ENCODE assay signal across 30 cellular contexts in genomic region chr3:171099911-171100310, GRCh38.
"Had no signal": no experiment of that assay in that cellular context is flagged by ENCODE, and none has a peak within 500 bp of the region (broad histone marks: within the 10 kb centered on the region; RNA-seq: fewer than 3 reads in every experiment).

No MANE protein-coding gene starts in this region.

- H3K27ac Mint-ChIP-seq: activated B cell treated with CpG ODN at 0.5 μM for 24 hours; activated CD8-positive, alpha-beta memory T cell treated with anti-CD3 and anti-CD28 coated beads, Interleukin-2, amount 10 ng/mL, durations not matched to agents 7 days and 5 days; activated CD8-positive, alpha-beta T cell treated with anti-CD3 and anti-CD28 coated beads for 36 hours; activated T-cell treated with anti-CD3 and anti-CD28 coated beads, Interleukin-2, amount 50 U/mL, for 72 hours; nephron progenitor cell; progenitor cell of endocrine pancreas; stimulated activated effector memory CD8-positive, alpha-beta T cell treated with anti-CD3 and anti-CD28 coated beads, Interleukin-12 subunit alpha, Interleukin-12 subunit beta, amount 100 ng/mL, for 72 hours; stimulated activated naive CD8-positive, alpha-beta T cell treated with anti-CD3 and anti-CD28 coated beads, Interleukin-15, Interleukin-2, amounts not matched to agents 100 ng/mL and 50 ng/mL, for 24 hours; T-helper 2 cell treated with Interferon-gamma antibody and Interleukin-4, amounts not matched to agents 5 μg/mL and 100 μg/mL, for 36 hours had no signal

- DNase-seq: activated B cell treated with CpG ODN at 0.5 μM for 24 hours; activated CD4-positive, alpha-beta T cell treated with anti-CD3 and anti-CD28 coated beads, Interleukin-2, amount 50 U/mL, for 1 hour; activated CD8-positive, alpha-beta memory T cell treated with anti-CD3 and anti-CD28 coated beads, Interleukin-2, amount 10 ng/mL, durations not matched to agents 7 days and 5 days; activated CD8-positive, alpha-beta T cell treated with anti-CD3 and anti-CD28 coated beads for 36 hours; activated naive CD4-positive, alpha-beta T cell; activated T-cell treated with anti-CD3 and anti-CD28 coated beads, Interleukin-2, amount 50 U/mL, for 72 hours; aorta; body of pancreas; cerebellar nuclear complex; dorsolateral prefrontal cortex; effector memory CD4-positive, alpha-beta T cell; glutamatergic neuron; islet precursor cell; left ventricle myocardium inferior; nephron progenitor cell; ovary; right lobe of liver; small intestine; stimulated activated CD4-positive, alpha-beta T cell treated with anti-CD3 and anti-CD28 coated beads, Interleukin-4, amount 100 ng/mL, for 24 hours; T-helper 1 cell; trophoblast cell had no signal

- H3K27ac ChIP-seq: body of pancreas, cardiac muscle cell, coronary artery, dorsolateral prefrontal cortex, left ventricle myocardium inferior, neutrophil, ovary, right lobe of liver, thoracic aorta had no signal

- H3K4me3 Mint-ChIP-seq: activated B cell treated with CpG ODN at 0.5 μM for 24 hours; activated CD8-positive, alpha-beta memory T cell treated with anti-CD3 and anti-CD28 coated beads, Interleukin-2, amount 10 ng/mL, durations not matched to agents 7 days and 5 days; activated CD8-positive, alpha-beta T cell treated with anti-CD3 and anti-CD28 coated beads for 36 hours; activated T-cell treated with anti-CD3 and anti-CD28 coated beads, Interleukin-2, amount 50 U/mL, for 72 hours; nephron progenitor cell; stimulated activated effector memory CD8-positive, alpha-beta T cell treated with anti-CD3 and anti-CD28 coated beads, Interleukin-12 subunit alpha, Interleukin-12 subunit beta, amount 100 ng/mL, for 72 hours; stimulated activated naive CD8-positive, alpha-beta T cell treated with anti-CD3 and anti-CD28 coated beads, Interleukin-15, Interleukin-2, amounts not matched to agents 100 ng/mL and 50 ng/mL, for 24 hours; T-helper 2 cell treated with Interferon-gamma antibody and Interleukin-4, amounts not matched to agents 5 μg/mL and 100 μg/mL, for 36 hours had no signal

- H3K36me3 ChIP-seq: neutrophil, ovary had no signal

- H3K4me3 ChIP-seq: body of pancreas, cardiac muscle cell, coronary artery, dorsolateral prefrontal cortex, left ventricle myocardium inferior, ovary, right lobe of liver, thoracic aorta had no signal

- H3K27me3 ChIP-seq: body of pancreas, cardiac muscle cell, dorsolateral prefrontal cortex, neutrophil, ovary, right lobe of liver had no signal

- H3K9me3 Mint-ChIP-seq: activated CD8-positive, alpha-beta T cell treated with anti-CD3 and anti-CD28 coated beads for 36 hours; activated naive CD4-positive, alpha-beta T cell treated with anti-CD3 and anti-CD28 coated beads, Interleukin-2, amount 50 U/mL, for 72 hours; activated T-cell treated with anti-CD3 and anti-CD28 coated beads, Interleukin-2, amount 50 U/mL, for 72 hours; stimulated activated effector memory CD8-positive, alpha-beta T cell treated with anti-CD3 and anti-CD28 coated beads, Interleukin-12 subunit alpha, Interleukin-12 subunit beta, amount 100 ng/mL, for 72 hours; stimulated activated naive CD8-positive, alpha-beta T cell treated with anti-CD3 and anti-CD28 coated beads, Interleukin-15, Interleukin-2, amounts not matched to agents 100 ng/mL and 50 ng/mL, for 24 hours; T-helper 2 cell treated with Interferon-gamma antibody and Interleukin-4, amounts not matched to agents 5 μg/mL and 100 μg/mL, for 36 hours had no signal

- H3K9me3 ChIP-seq: body of pancreas, left ventricle myocardium inferior, neutrophil, ovary, right lobe of liver, thoracic aorta had no signal

- H3K4me1 ChIP-seq: body of pancreas, right lobe of liver had no signal

- H3K27me3 Mint-ChIP-seq: activated B cell treated with CpG ODN at 0.5 μM for 24 hours; activated CD8-positive, alpha-beta memory T cell treated with anti-CD3 and anti-CD28 coated beads, Interleukin-2, amount 10 ng/mL, durations not matched to agents 7 days and 5 days; activated CD8-positive, alpha-beta T cell treated with anti-CD3 and anti-CD28 coated beads for 36 hours; progenitor cell of endocrine pancreas; stimulated activated naive CD8-positive, alpha-beta T cell treated with anti-CD3 and anti-CD28 coated beads, Interleukin-15, Interleukin-2, amounts not matched to agents 100 ng/mL and 50 ng/mL, for 24 hours had no signal

- H3K4me1 Mint-ChIP-seq: activated B cell treated with CpG ODN at 0.5 μM for 24 hours; nephron progenitor cell; stimulated activated effector memory CD8-positive, alpha-beta T cell treated with anti-CD3 and anti-CD28 coated beads, Interleukin-12 subunit alpha, Interleukin-12 subunit beta, amount 100 ng/mL, for 72 hours had no signal

- ATAC-seq: activated CD8-positive, alpha-beta memory T cell treated with anti-CD3 and anti-CD28 coated beads, Interleukin-2, amount 10 ng/mL, durations not matched to agents 7 days and 5 days; activated CD8-positive, alpha-beta T cell treated with anti-CD3 and anti-CD28 coated beads for 36 hours; activated naive CD4-positive, alpha-beta T cell treated with anti-CD3 and anti-CD28 coated beads, Interleukin-2, amount 50 U/mL, for 72 hours; activated T-cell treated with anti-CD3 and anti-CD28 coated beads, Interleukin-2, amount 50 U/mL, for 72 hours; body of pancreas; right lobe of liver; stimulated activated effector memory CD8-positive, alpha-beta T cell treated with anti-CD3 and anti-CD28 coated beads, Interleukin-12 subunit alpha, Interleukin-12 subunit beta, amount 100 ng/mL, for 72 hours had no signal
